Comparison of ENCODE assay signal across 22 cellular contexts in genomic region chr2:96499061-96499960, GRCh38. TPM values are rescaled to one million over a fixed set of nuclear protein-coding genes. Genes with fewer than 3 reads are reported as not detected.
DNase-seq lines count a peak whose midpoint lies in the region; ATAC-seq and TF ChIP-seq lines count a peak whose summit lies in the region.
"Had no signal": no experiment of that assay in that cellular context is flagged by ENCODE, and none has a peak within 500 bp of the region (broad histone marks: within the 10 kb centered on the region; RNA-seq: fewer than 3 reads in every experiment).

No MANE protein-coding gene starts in this region.

- H3K9me3 ChIP-seq in hepatocyte (ENCODE audit: low read depth): no peaks in the 10 kb centered on the region
- peaks cover 0 to 8% of the 10 kb centered on the region in 2 donors for H3K9me3 ChIP-seq in left lung
- H3K9me3 ChIP-seq: A549, HAP-1 had no signal

- H2BK5ac ChIP-seq in mesendoderm (ENCODE audit: low read length): no peak overlapping the region

- ATAC-seq in left lung: no peak
- ATAC-seq: A549 had no signal

- no peaks in the 10 kb centered on the region for H4K20me1 ChIP-seq in hepatocyte (ENCODE audit: insufficient read depth, poor library complexity, severe bottlenecking)

- H3K56ac ChIP-seq in mesendoderm (ENCODE audit: low read length): no peak overlapping the region

- no peak overlapping the region for H2BK120ac ChIP-seq in mesendoderm (ENCODE audit: low read depth, low read length)

- no peak overlapping the region for H3K9ac ChIP-seq in mesendoderm (ENCODE audit: low read length)
- H3K9ac ChIP-seq: GM23248 had no signal

- H2AK5ac ChIP-seq in mesendoderm (ENCODE audit: low read length): no peak overlapping the region

- H2BK15ac ChIP-seq in mesendoderm (replicated peaks; ENCODE audit: low read depth): no peak overlapping the region

- H3K27ac ChIP-seq in hepatocyte (no peak overlapping the region), mesendoderm (ENCODE audit: low read depth, low read length) (no peak overlapping the region), left lung (no peak overlapping the region)
- H3K27ac ChIP-seq: A549, GM23248 had no signal

- WGBS in hepatocyte (ENCODE audit: low lambda C conversion rate, missing lambda C conversion rate): 90% methylated on average over 15 of the region's 15 CpGs
- no CpG with 5 or more reads among the region's 15 CpGs for WGBS in mesendoderm (ENCODE audit: extremely low coverage, insufficient coverage, low lambda C conversion rate)

- H3K79me2 ChIP-seq in hepatocyte (no peaks in the 10 kb centered on the region), mesendoderm (ENCODE audit: control insufficient read depth, insufficient read depth, low read length) (no peaks in the 10 kb centered on the region)

- H3K23ac ChIP-seq in mesendoderm (ENCODE audit: low read length): no peak overlapping the region

- H3K4me2 ChIP-seq in hepatocyte (no peak overlapping the region), mesendoderm (ENCODE audit: low read length) (no peak overlapping the region)
- H3K4me2 ChIP-seq: A549 had no signal

- H3K4ac ChIP-seq in mesendoderm (ENCODE audit: low read depth, low read length): no peak overlapping the region

- no peaks in the 10 kb centered on the region for H3K79me1 ChIP-seq in mesendoderm (ENCODE audit: low read length)

- H4K8ac ChIP-seq in mesendoderm (ENCODE audit: low read depth, low read length): no peak overlapping the region

- DNase-seq in activated effector memory CD4-positive, alpha-beta T cell treated with anti-CD3 and anti-CD28 coated beads, Interleukin-2, amount 50 U/mL, for 16 hours: peak; percentile 50
- no peak for DNase-seq in activated effector memory CD4-positive, alpha-beta T cell treated with Interleukin-2 at 50 U/mL for 16 hours
- peak; percentile 81 for DNase-seq in cerebellar cortex (ENCODE audit: low spot score)
- peak; percentile 2 for DNase-seq in hepatocyte (ENCODE audit: low spot score)
- DNase-seq in mesendoderm: no peak
- DNase-seq in AG20443 (ENCODE audit: low spot score): no peak
- DNase-seq in left lung: no peak
- DNase-seq: CD4-positive, alpha-beta memory T cell; COR-L47; DMS53; GM23248; KBM-7; MG63; NCI-H1105 treated with DMSO at 0.1 percent for 48 hours; NCI-H146; NCI-H1930; NCI-H2107; NCI-H524 treated with DMSO at 0.1 percent for 48 hours; NCI-H774; SIG-M5 had no signal

- no peak for TF ChIP-seq CTCF in hepatocyte (IDR thresholded peaks at IDR 0.05; ENCODE audit: poor library complexity)
- no peak for TF ChIP-seq CTCF in left lung (IDR thresholded peaks at IDR 0.05)

- intact Hi-C loops in left lung (cut with DNase I): no loop called here

- H3K18ac ChIP-seq in mesendoderm (ENCODE audit: low read length): no peak overlapping the region

- H4K5ac ChIP-seq in mesendoderm (ENCODE audit: low read length): no peak overlapping the region

- H3K27me3 ChIP-seq in hepatocyte: no peaks in the 10 kb centered on the region
- H3K27me3 ChIP-seq in mesendoderm (ENCODE audit: insufficient read depth, low read length, poor library complexity): no peaks in the 10 kb centered on the region
- peaks cover 9 to 28% of the 10 kb centered on the region in 2 donors for H3K27me3 ChIP-seq in left lung
- H3K27me3 ChIP-seq: MG63 had no signal

- no peaks in the 10 kb centered on the region for H3K9me2 ChIP-seq in hepatocyte (replicated peaks; ENCODE audit: insufficient read depth)

- H2AFZ ChIP-seq in hepatocyte: no peak overlapping the region
- H2AFZ ChIP-seq: GM23248 had no signal

- H3K36me3 ChIP-seq in hepatocyte (replicated peaks; ENCODE audit: insufficient read depth, low read depth) (no peaks in the 10 kb centered on the region), mesendoderm (ENCODE audit: control insufficient read depth, insufficient read depth, low read length) (no peaks in the 10 kb centered on the region), left lung (no peaks in the 10 kb centered on the region)
- H3K36me3 ChIP-seq: HAP-1, MG63 had no signal

- H3K4me1 ChIP-seq in hepatocyte (ENCODE audit: insufficient read depth) (no peaks in the 10 kb centered on the region), mesendoderm (ENCODE audit: control insufficient read depth, low read depth, low read length) (no peaks in the 10 kb centered on the region), left lung (peaks cover 6 to 23% of the 10 kb centered on the region in 2 donors)
- H3K4me1 ChIP-seq: HAP-1 had no signal

- H3K4me3 ChIP-seq in hepatocyte (no peak overlapping the region), mesendoderm (ENCODE audit: low read length) (no peak overlapping the region), left lung (no peak overlapping the region)
- H3K4me3 ChIP-seq: A549, GM23248, HAP-1, MG63 had no signal

RNA-seq across cellular contexts. Expression of gene NEURL3, which starts 5.8 kb away (rescaled TPM):
- total RNA-seq in hepatocyte (6.2 and 8.1 TPM in 2 replicates), left lung (under 1 TPM; 0.18 to 0.23 TPM)
- 1.8 and 10.5 TPM in 2 replicates for polyA plus RNA-seq in hepatocyte
- not detected for polyA plus RNA-seq in mesendoderm (2013, experiment 1 of 2)
- 0.03 TPM for polyA plus RNA-seq in mesendoderm (2013, experiment 2 of 2)
- total RNA-seq: GM23248 had no signal
- polyA plus RNA-seq: CD4-positive, alpha-beta memory T cell; GM23248 had no signal

RNA-seq across cellular contexts. Expression of gene ARID5A, which starts 37.2 kb away (rescaled TPM):
- total RNA-seq in hepatocyte (4.9 and 6.9 TPM in 2 replicates), left lung (10 to 100 TPM; 17.4 to 30.9 TPM)
- 11.9 and 13.3 TPM in 2 replicates for polyA plus RNA-seq in hepatocyte
- polyA plus RNA-seq in mesendoderm (2013, experiment 1 of 2): 5.5 TPM
- polyA plus RNA-seq in mesendoderm (2013, experiment 2 of 2): 5.2 TPM

Comparison
In these comparisons a context has a peak if more than half of its experiments do, and no peak if none do; other contexts are left out.
1. DNase-seq: peak in activated effector memory CD4-positive, alpha-beta T cell treated with anti-CD3 and anti-CD28 coated beads, Interleukin-2, amount 50 U/mL, for 16 hours (single experiment), cerebellar cortex (single experiment) and hepatocyte (single experiment); none in activated effector memory CD4-positive, alpha-beta T cell treated with Interleukin-2 at 50 U/mL for 16 hours (single experiment), mesendoderm (single experiment), AG20443 (single experiment) and left lung (0 of 2).